In the genomic region with DNA sequence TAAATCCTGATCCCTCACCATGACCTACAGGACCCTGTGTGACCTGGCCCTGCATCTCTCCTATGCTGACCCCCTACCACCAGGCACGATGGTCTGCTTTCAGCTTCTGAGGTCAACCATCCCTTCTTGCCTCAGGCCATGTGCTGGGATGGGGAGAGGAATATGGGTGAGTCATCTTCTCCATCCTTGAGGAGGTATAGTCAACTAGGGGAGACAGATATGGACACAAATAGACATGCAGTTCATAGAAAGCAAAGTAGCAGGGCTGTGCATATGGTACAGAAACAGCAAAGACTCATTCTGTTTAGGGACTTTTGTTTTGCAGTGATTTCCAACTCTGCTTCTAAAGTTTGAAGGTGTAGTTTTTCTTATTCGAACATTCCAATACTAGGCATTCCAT, we compare ENCODE assay signal across 9 cellular contexts.
A peak's percentile ranks its signal among the peaks of the same experiment; 100 is the strongest.
DNase-seq lines count a peak whose midpoint lies in the region; ATAC-seq lines count a peak whose summit lies in the region.
"Had no signal": no experiment of that assay in that cellular context is flagged by ENCODE, and none has a peak within 500 bp of the region (broad histone marks: within the 10 kb centered on the region; RNA-seq: fewer than 3 reads in every experiment).

No MANE protein-coding gene starts in this region.

- CTCF ChIA-PET in activated naive CD4-positive, alpha-beta T cell treated with anti-CD3 and anti-CD28 coated beads for 36 hours (lab: Charles Lee): interaction anchor here (0.7 to 2.0 kb wide), 3 partner anchors 64 to 653 kb away, joined by 3 to 9 read pairs (median 3); no protein-coding TSS in a partner anchor

- intact Hi-C loops in activated naive CD4-positive, alpha-beta T cell treated with anti-CD3 and anti-CD28 coated beads for 36 hours (cut with micrococcal nuclease): loop anchor here (1.0 to 10.0 kb wide), 9 partner anchors 17 to 649 kb away; a partner anchor contains a TSS

- no peak overlapping the region for H3K4me3 Mint-ChIP-seq in activated naive CD4-positive, alpha-beta T cell treated with anti-CD3 and anti-CD28 coated beads for 36 hours
- peak overlapping the region; percentile 54 for H3K4me3 Mint-ChIP-seq in activated naive CD8-positive, alpha-beta T cell treated with anti-CD3 and anti-CD28 coated beads, Interleukin-2, amount 10 ng/mL, durations not matched to agents 7 days and 5 days
- H3K4me3 Mint-ChIP-seq in stimulated activated memory B cell treated with anti-CD40 and anti-IgM and Interleukin-4, amounts not matched to agents 10 μg/mL and 1 μg/mL and 100 μg/mL, for 72 hours: no peak overlapping the region

- POLR2A ChIA-PET in activated naive CD8-positive, alpha-beta T cell treated with anti-CD3 and anti-CD28 coated beads, Interleukin-2, amount 10 ng/mL, durations not matched to agents 7 days and 5 days (lab: Charles Lee): interaction anchor here (1.1 to 2.8 kb wide), 7 partner anchors 16 to 713 kb away, joined by 3 to 13 read pairs (median 6); a partner anchor contains a TSS

- ATAC-seq in HG03095 (IDR thresholded peaks at IDR 0.05; ENCODE audit: unreplicated experiment): peak; percentile 11
- no peak for ATAC-seq in activated naive CD8-positive, alpha-beta T cell treated with anti-CD3 and anti-CD28 coated beads, Interleukin-2, amount 10 ng/mL, durations not matched to agents 7 days and 5 days (ENCODE audit: low read depth)
- ATAC-seq in stimulated activated memory B cell treated with anti-CD40 and anti-IgM and Interleukin-4, amounts not matched to agents 10 μg/mL and 1 μg/mL and 100 μg/mL, for 72 hours: no peak
- no peak for ATAC-seq in HG03571 (IDR thresholded peaks at IDR 0.05; ENCODE audit: unreplicated experiment)
- no peak for ATAC-seq in GM18520 (IDR thresholded peaks at IDR 0.05; ENCODE audit: unreplicated experiment)

- no peaks in the 10 kb centered on the region for H3K27me3 Mint-ChIP-seq in activated naive CD4-positive, alpha-beta T cell treated with anti-CD3 and anti-CD28 coated beads for 36 hours (ENCODE audit: low read depth)
- H3K27me3 Mint-ChIP-seq in activated naive CD8-positive, alpha-beta T cell treated with anti-CD3 and anti-CD28 coated beads, Interleukin-2, amount 10 ng/mL, durations not matched to agents 7 days and 5 days: no peaks in the 10 kb centered on the region
- H3K27me3 Mint-ChIP-seq in stimulated activated memory B cell treated with anti-CD40 and anti-IgM and Interleukin-4, amounts not matched to agents 10 μg/mL and 1 μg/mL and 100 μg/mL, for 72 hours: no peaks in the 10 kb centered on the region

- H3K4me1 Mint-ChIP-seq in activated naive CD4-positive, alpha-beta T cell treated with anti-CD3 and anti-CD28 coated beads for 36 hours (ENCODE audit: low read depth): peaks cover 30% of the 10 kb centered on the region
- H3K4me1 Mint-ChIP-seq in activated naive CD8-positive, alpha-beta T cell treated with anti-CD3 and anti-CD28 coated beads, Interleukin-2, amount 10 ng/mL, durations not matched to agents 7 days and 5 days: peaks cover 39% of the 10 kb centered on the region
- H3K4me1 Mint-ChIP-seq in stimulated activated memory B cell treated with anti-CD40 and anti-IgM and Interleukin-4, amounts not matched to agents 10 μg/mL and 1 μg/mL and 100 μg/mL, for 72 hours: peaks cover 24% of the 10 kb centered on the region

- peak overlapping the region; percentile 60 for H3K27ac Mint-ChIP-seq in activated naive CD4-positive, alpha-beta T cell treated with anti-CD3 and anti-CD28 coated beads for 36 hours
- peak overlapping the region; percentile 93 for H3K27ac Mint-ChIP-seq in activated naive CD8-positive, alpha-beta T cell treated with anti-CD3 and anti-CD28 coated beads, Interleukin-2, amount 10 ng/mL, durations not matched to agents 7 days and 5 days
- H3K27ac Mint-ChIP-seq in stimulated activated memory B cell treated with anti-CD40 and anti-IgM and Interleukin-4, amounts not matched to agents 10 μg/mL and 1 μg/mL and 100 μg/mL, for 72 hours: peak overlapping the region; percentile 91

- H3K9me3 Mint-ChIP-seq in activated naive CD4-positive, alpha-beta T cell treated with anti-CD3 and anti-CD28 coated beads for 36 hours: no peaks in the 10 kb centered on the region
- H3K9me3 Mint-ChIP-seq in activated naive CD8-positive, alpha-beta T cell treated with anti-CD3 and anti-CD28 coated beads, Interleukin-2, amount 10 ng/mL, durations not matched to agents 7 days and 5 days: peaks cover 4% of the 10 kb centered on the region
- H3K9me3 Mint-ChIP-seq in stimulated activated memory B cell treated with anti-CD40 and anti-IgM and Interleukin-4, amounts not matched to agents 10 μg/mL and 1 μg/mL and 100 μg/mL, for 72 hours: peaks cover 3% of the 10 kb centered on the region

- no peak for DNase-seq in activated naive CD4-positive, alpha-beta T cell treated with anti-CD3 and anti-CD28 coated beads for 36 hours
- DNase-seq in activated naive CD4-positive, alpha-beta T cell (lab: John Stamatoyannopoulos, UW): no peak
- DNase-seq in activated naive CD8-positive, alpha-beta T cell treated with anti-CD3 and anti-CD28 coated beads, Interleukin-2, amount 10 ng/mL, durations not matched to agents 7 days and 5 days: no peak
- no peak for DNase-seq in DMS79 treated with DMSO at 0.1 percent for 48 hours (lab: John Stamatoyannopoulos, UW)
- DNase-seq: NCI-H1436 had no signal

- no peaks in the 10 kb centered on the region for H3K36me3 Mint-ChIP-seq in activated naive CD4-positive, alpha-beta T cell treated with anti-CD3 and anti-CD28 coated beads for 36 hours (ENCODE audit: low read depth)
- peaks cover 17% of the 10 kb centered on the region for H3K36me3 Mint-ChIP-seq in activated naive CD8-positive, alpha-beta T cell treated with anti-CD3 and anti-CD28 coated beads, Interleukin-2, amount 10 ng/mL, durations not matched to agents 7 days and 5 days
- peaks cover 36% of the 10 kb centered on the region for H3K36me3 Mint-ChIP-seq in stimulated activated memory B cell treated with anti-CD40 and anti-IgM and Interleukin-4, amounts not matched to agents 10 μg/mL and 1 μg/mL and 100 μg/mL, for 72 hours
